Comparison of ENCODE assay signal across 28 cellular contexts in the genomic region with DNA sequence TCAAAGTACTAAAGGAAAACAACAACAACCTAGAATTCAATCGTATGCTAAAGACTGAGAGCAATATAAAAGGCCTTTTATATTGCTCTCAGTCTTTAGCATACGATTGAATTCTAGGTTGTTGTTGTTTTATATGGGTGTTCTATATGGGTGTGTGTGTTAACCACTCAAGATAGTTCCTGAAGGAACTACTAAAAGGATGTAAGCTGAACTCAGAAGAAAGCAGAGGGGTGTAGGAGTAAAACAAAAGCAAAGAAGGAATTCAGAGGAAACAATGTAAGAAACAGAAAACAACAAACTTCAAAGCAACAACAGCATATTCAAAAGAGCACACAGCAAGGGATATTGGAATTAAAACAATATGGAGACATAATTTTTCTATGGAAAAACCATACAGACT.
"Had no signal": no experiment of that assay in that cellular context is flagged by ENCODE, and none has a peak within 500 bp of the region (broad histone marks: within the 10 kb centered on the region; RNA-seq: fewer than 3 reads in every experiment).

No MANE protein-coding gene starts in this region.

- H3K4me1 ChIP-seq: colonic mucosa, neural progenitor cell, parathyroid adenoma, prostate gland, upper lobe of right lung, uterus had no signal

- DNase-seq: colonic mucosa; effector CD8-positive, alpha-beta T cell; erythroblast; esophagus squamous epithelium; foreskin melanocyte; glutamatergic neuron; heart right ventricle; hypothalamus; immature natural killer cell; islet precursor cell; kidney glomerular epithelial cell; left colon; left ventricle myocardium inferior; lower lobe of right lung; stimulated activated CD4-positive, alpha-beta T cell treated with anti-CD3 and anti-CD28 coated beads, Interleukin-2, amount 100 ng/mL, for 24 hours; stimulated activated CD4-positive, alpha-beta T cell treated with anti-CD3 and anti-CD28 coated beads, Interleukin-4, amount 100 ng/mL, for 4 hours; stimulated activated naive CD8-positive, alpha-beta T cell treated with anti-CD3 and anti-CD28 coated beads, Interleukin-15, Interleukin-2, amounts not matched to agents 100 U/mL and 50 U/mL, for 24 hours; transverse colon; upper lobe of right lung; uterus had no signal

- H3K4me1 Mint-ChIP-seq: neural progenitor cell had no signal

- H2AFZ ChIP-seq: neural progenitor cell, parathyroid adenoma had no signal

- H3K4me3 ChIP-seq: colonic mucosa, esophagus squamous epithelium, heart right ventricle, left ventricle myocardium inferior, lower lobe of right lung, neural progenitor cell, prostate gland, right atrium auricular region, transverse colon, upper lobe of right lung, uterus had no signal

- H3K27me3 Mint-ChIP-seq: dendritic cell treated with granulocyte-macrophage colony-stimulating factor and Interleukin-4, amounts not matched to agents 40 ng/mL and 50 ng/mL, for 4 days; natural killer cell treated with Interleukin-12 subunit alpha and Interleukin-12 subunit beta and Interleukin-15 and Interleukin-18, amount 100 ng/mL, for 72 hours; stimulated activated memory B cell treated with anti-CD40 and anti-IgM and Interleukin-4, amounts not matched to agents 10 μg/mL and 1 μg/mL and 100 μg/mL, for 72 hours had no signal

- H3K4me3 Mint-ChIP-seq: dendritic cell treated with granulocyte-macrophage colony-stimulating factor and Interleukin-4, amounts not matched to agents 40 ng/mL and 50 ng/mL, for 4 days; natural killer cell treated with Interleukin-12 subunit alpha and Interleukin-12 subunit beta and Interleukin-15 and Interleukin-18, amount 100 ng/mL, for 72 hours; neural progenitor cell; stimulated activated memory B cell treated with anti-CD40 and anti-IgM and Interleukin-4, amounts not matched to agents 10 μg/mL and 1 μg/mL and 100 μg/mL, for 72 hours had no signal

- H3K9ac ChIP-seq: neural progenitor cell, parathyroid adenoma had no signal

- H3K27me3 ChIP-seq: colonic mucosa, esophagus squamous epithelium, heart right ventricle, neural progenitor cell, right atrium auricular region, transverse colon, upper lobe of right lung, uterus had no signal

- H3K79me2 ChIP-seq: parathyroid adenoma had no signal

- H3K27ac Mint-ChIP-seq: dendritic cell treated with granulocyte-macrophage colony-stimulating factor and Interleukin-4, amounts not matched to agents 40 ng/mL and 50 ng/mL, for 4 days; immature natural killer cell; natural killer cell treated with Interleukin-12 subunit alpha and Interleukin-12 subunit beta and Interleukin-15 and Interleukin-18, amount 100 ng/mL, for 72 hours; neural progenitor cell; stimulated activated memory B cell treated with anti-CD40 and anti-IgM and Interleukin-4, amounts not matched to agents 10 μg/mL and 1 μg/mL and 100 μg/mL, for 72 hours had no signal

- H3K36me3 ChIP-seq: colonic mucosa, uterus had no signal

- H3K4me2 ChIP-seq: neural progenitor cell had no signal

- ATAC-seq: heart right ventricle; left colon; lower lobe of right lung; natural killer cell treated with Interleukin-12 subunit alpha and Interleukin-12 subunit beta and Interleukin-15 and Interleukin-18, amount 100 ng/mL, for 72 hours; sciatic nerve; stimulated activated memory B cell treated with anti-CD40 and anti-IgM and Interleukin-4, amounts not matched to agents 10 μg/mL and 1 μg/mL and 100 μg/mL, for 72 hours; stimulated activated naive CD8-positive, alpha-beta T cell treated with anti-CD3 and anti-CD28 coated beads, Interleukin-15, Interleukin-2, amounts not matched to agents 100 U/mL and 50 U/mL, for 24 hours; upper lobe of right lung had no signal

- H3K27ac ChIP-seq: colonic mucosa, esophagus squamous epithelium, heart right ventricle, left ventricle myocardium inferior, lower lobe of right lung, neural progenitor cell, parathyroid adenoma, prostate gland, right atrium auricular region, transverse colon, upper lobe of right lung, uterus had no signal
